Comparison of ENCODE assay signal across 1 cellular context in the genomic region with DNA sequence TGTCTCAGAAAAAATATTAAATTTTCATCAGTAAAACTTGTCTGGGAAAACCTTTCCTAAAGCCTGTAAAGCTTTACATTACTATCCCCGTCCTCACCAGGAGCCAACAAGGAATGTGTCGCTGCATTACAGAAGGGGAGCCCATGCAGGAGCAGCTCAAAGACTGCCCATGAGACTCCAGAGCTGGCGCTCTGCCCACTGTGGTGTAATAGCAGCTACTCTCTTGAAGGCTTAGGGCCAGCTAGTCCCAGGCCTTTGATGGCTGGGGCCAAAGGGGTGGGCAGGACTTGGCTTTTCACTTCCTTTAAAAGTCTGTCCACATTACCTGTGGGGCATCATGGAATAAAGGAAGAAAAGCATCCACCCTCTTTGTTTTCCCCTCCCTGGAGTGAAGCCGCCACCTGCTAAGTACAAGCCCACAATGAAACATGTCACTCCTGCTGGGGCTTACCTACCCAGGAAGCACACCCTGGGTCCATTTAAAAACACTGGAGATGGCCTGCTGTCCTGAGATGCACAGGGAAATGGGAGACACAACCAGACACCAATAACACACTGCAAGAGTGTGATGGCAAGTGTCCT.
TF ChIP-seq lines count a peak whose summit lies in the region.

No MANE protein-coding gene starts in this region.

TF ChIP-seq in IMR-90, 13 proteins besides CTCF, POLR2A, EP300 and RAD21 (continued from another document):
- TF ChIP-seq CHD1 (IDR thresholded peaks at IDR 0.05; ENCODE audit: low read depth, low read length): no peak
- TF ChIP-seq MXI1 (IDR thresholded peaks at IDR 0.05; ENCODE audit: borderline replicate concordance, low read depth, low read length): no peak
- TF ChIP-seq RCOR1 (IDR thresholded peaks at IDR 0.05; ENCODE audit: insufficient replicate concordance, low read length): no peak
- no peak for TF ChIP-seq CEBPB (IDR thresholded peaks at IDR 0.05; ENCODE audit: low read depth, low read length)
- no peak for TF ChIP-seq MAFK (IDR thresholded peaks at IDR 0.05; ENCODE audit: low read depth, low read length)
